In the genomic region with DNA sequence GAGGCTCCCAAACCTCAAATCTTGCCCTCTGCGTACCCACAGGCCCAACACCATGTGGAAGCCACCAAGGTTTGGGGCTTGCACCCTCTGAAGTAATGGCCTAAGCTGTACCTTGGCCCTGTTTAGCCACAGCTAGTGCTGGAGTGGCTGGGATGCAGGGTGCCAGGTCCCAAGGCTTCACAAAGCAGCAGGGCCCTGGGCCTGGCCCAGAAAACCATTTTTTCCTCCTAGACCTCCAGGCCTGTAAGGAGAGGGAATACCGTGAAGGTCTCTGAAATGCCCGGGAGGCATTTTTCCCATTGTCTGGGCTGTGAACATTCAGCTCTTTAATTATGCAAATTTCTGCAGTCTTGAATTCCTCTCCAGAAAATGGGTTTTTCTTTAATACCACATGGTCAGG, we compare ENCODE assay signal across 10 cellular contexts.
"Had no signal": no experiment of that assay in that cellular context is flagged by ENCODE, and none has a peak within 500 bp of the region (broad histone marks: within the 10 kb centered on the region; RNA-seq: fewer than 3 reads in every experiment).

No MANE protein-coding gene starts in this region.

- H2AFZ ChIP-seq: GM23338 had no signal

- H3K9ac ChIP-seq: KMS-11 had no signal

- H3K4me2 ChIP-seq: GM23338, KMS-11 had no signal

- H3K4me3 ChIP-seq: GM23338 had no signal

- H3K4me1 Mint-ChIP-seq: GM23338, H9 had no signal

- ATAC-seq: GM23338 had no signal

- DNase-seq: H9, HCEC 1CT, HFFc6, IMR-90, KBM-7 had no signal

- FAIRE-seq: H1, H54 had no signal

- H3K4me3 Mint-ChIP-seq: GM23338, H9, HFFc6 had no signal

- H3K27ac Mint-ChIP-seq: GM23338, HFFc6 had no signal

- H3K27ac ChIP-seq: HL-60, KMS-11 had no signal
